ENCODE assay signal across 1 cellular context in the genomic region with DNA sequence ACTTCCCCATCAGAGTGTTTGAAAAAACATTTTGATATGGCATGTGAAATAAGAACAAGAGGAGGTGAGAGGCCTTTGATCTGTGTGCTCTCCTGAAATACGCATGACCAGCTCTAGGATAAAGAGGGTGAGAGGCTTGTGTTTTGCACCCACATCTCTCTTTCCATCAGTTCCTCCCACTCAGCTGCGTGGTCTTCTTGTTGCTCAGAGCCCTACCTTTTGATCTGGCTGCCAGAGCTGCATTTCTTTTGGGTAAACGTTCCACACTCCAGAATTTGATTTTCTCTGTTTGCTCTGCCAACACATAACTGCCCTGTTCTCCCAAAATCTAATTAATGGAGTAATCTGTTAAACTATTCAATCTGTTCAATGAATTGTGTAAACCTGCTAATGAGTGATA.
TF ChIP-seq lines count a peak whose summit lies in the region.

No MANE protein-coding gene starts in this region.

TF ChIP-seq in SK-N-SH, 30 proteins besides CTCF, POLR2A, EP300 and RAD21 (continued from another document):
- TF ChIP-seq, protein P1, sequence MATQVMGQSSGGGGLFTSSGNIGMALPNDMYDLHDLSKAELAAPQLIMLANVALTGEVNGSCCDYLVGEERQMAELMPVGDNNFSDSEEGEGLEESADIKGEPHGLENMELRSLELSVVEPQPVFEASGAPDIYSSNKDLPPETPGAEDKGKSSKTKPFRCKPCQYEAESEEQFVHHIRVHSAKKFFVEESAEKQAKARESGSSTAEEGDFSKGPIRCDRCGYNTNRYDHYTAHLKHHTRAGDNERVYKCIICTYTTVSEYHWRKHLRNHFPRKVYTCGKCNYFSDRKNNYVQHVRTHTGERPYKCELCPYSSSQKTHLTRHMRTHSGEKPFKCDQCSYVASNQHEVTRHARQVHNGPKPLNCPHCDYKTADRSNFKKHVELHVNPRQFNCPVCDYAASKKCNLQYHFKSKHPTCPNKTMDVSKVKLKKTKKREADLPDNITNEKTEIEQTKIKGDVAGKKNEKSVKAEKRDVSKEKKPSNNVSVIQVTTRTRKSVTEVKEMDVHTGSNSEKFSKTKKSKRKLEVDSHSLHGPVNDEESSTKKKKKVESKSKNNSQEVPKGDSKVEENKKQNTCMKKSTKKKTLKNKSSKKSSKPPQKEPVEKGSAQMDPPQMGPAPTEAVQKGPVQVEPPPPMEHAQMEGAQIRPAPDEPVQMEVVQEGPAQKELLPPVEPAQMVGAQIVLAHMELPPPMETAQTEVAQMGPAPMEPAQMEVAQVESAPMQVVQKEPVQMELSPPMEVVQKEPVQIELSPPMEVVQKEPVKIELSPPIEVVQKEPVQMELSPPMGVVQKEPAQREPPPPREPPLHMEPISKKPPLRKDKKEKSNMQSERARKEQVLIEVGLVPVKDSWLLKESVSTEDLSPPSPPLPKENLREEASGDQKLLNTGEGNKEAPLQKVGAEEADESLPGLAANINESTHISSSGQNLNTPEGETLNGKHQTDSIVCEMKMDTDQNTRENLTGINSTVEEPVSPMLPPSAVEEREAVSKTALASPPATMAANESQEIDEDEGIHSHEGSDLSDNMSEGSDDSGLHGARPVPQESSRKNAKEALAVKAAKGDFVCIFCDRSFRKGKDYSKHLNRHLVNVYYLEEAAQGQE (IDR thresholded peaks at IDR 0.05; ENCODE audit: low read depth, low read length) = no peak
- no peak for TF ChIP-seq MXI1 (IDR thresholded peaks at IDR 0.05; ENCODE audit: low read depth, low read length)
- no peak for TF ChIP-seq TEAD4 (IDR thresholded peaks at IDR 0.05; ENCODE audit: borderline replicate concordance, insufficient read depth)
- TF ChIP-seq, protein P2, sequence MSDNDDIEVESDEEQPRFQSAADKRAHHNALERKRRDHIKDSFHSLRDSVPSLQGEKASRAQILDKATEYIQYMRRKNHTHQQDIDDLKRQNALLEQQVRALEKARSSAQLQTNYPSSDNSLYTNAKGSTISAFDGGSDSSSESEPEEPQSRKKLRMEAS (IDR thresholded peaks at IDR 0.05; ENCODE audit: low read depth) = no peak
